Comparison of ENCODE assay signal across 8 cellular contexts in genomic region chr14:76876076-76876475, GRCh38. TPM values are rescaled to one million over a fixed set of nuclear protein-coding genes. Genes with fewer than 3 reads are reported as not detected.
DNase-seq lines count a peak whose midpoint lies in the region; ATAC-seq and TF ChIP-seq lines count a peak whose summit lies in the region.

No MANE protein-coding gene starts in this region.

- no peaks in the 10 kb centered on the region for H3K4me1 ChIP-seq in CD4-positive, alpha-beta memory T cell (ENCODE audit: insufficient read depth, low read length)

- TF ChIP-seq CTCF in endothelial cell (IDR thresholded peaks at IDR 0.05; ENCODE audit: unreplicated experiment) = peak; percentile 71
- peak; percentile 78 for TF ChIP-seq CTCF in mesothelial cell of epicardium (IDR thresholded peaks at IDR 0.05; ENCODE audit: unreplicated experiment)

- H3K36me3 ChIP-seq in CD4-positive, alpha-beta memory T cell (ENCODE audit: insufficient read depth, low read length) = no peaks in the 10 kb centered on the region

- H3K4me1 Mint-ChIP-seq in CD4-positive, alpha-beta memory T cell = no peaks in the 10 kb centered on the region
- H3K4me1 Mint-ChIP-seq in endothelial cell (ENCODE audit: unreplicated experiment) (no peaks in the 10 kb centered on the region), mesothelial cell of epicardium (no peaks in the 10 kb centered on the region)

- no peak overlapping the region for H3K4me3 Mint-ChIP-seq in CD4-positive, alpha-beta memory T cell
- H3K4me3 Mint-ChIP-seq in endothelial cell (ENCODE audit: unreplicated experiment) (no peak overlapping the region), mesothelial cell of epicardium (no peak overlapping the region)

- peaks cover 0 to 4% (median 0%) of the 10 kb centered on the region in 8 donors for H3K9me3 Mint-ChIP-seq in CD4-positive, alpha-beta memory T cell
- H3K9me3 Mint-ChIP-seq in endothelial cell (ENCODE audit: unreplicated experiment) (no peaks in the 10 kb centered on the region), mesothelial cell of epicardium (no peaks in the 10 kb centered on the region)

- peaks cover 0 to 3% of the 10 kb centered on the region in 2 donors for H3K27me3 Mint-ChIP-seq in CD4-positive, alpha-beta memory T cell
- H3K27me3 Mint-ChIP-seq in endothelial cell (ENCODE audit: unreplicated experiment) (peaks cover 2% of the 10 kb centered on the region), mesothelial cell of epicardium (ENCODE audit: low read depth) (peaks cover 4% of the 10 kb centered on the region)

- H3K36me3 Mint-ChIP-seq in CD4-positive, alpha-beta memory T cell = no peaks in the 10 kb centered on the region
- H3K36me3 Mint-ChIP-seq in endothelial cell (ENCODE audit: low read depth, unreplicated experiment) = no peaks in the 10 kb centered on the region
- no peaks in the 10 kb centered on the region for H3K36me3 Mint-ChIP-seq in mesothelial cell of epicardium

- H3K4me3 ChIP-seq in CD4-positive, alpha-beta memory T cell (ENCODE audit: low read length in 2 of 2) = no peak overlapping the region

- CTCF ChIA-PET in CD4-positive, alpha-beta memory T cell (lab: Charles Lee; ENCODE audit: partially characterized antibody) = interaction anchor here (0.8 to 13.2 kb wide), 37 partner anchors 8 to 440 kb away, joined by 3 to 628 read pairs (median 7); partner anchors contain the start of gene IRF2BPL

- POLR2A ChIA-PET in CD4-positive, alpha-beta memory T cell (lab: Charles Lee; ENCODE audit: partially characterized antibody) = interaction anchor here (0.9 to 2.6 kb wide), 5 partner anchors 37 to 194 kb away, joined by 3 to 15 read pairs (median 4); no protein-coding TSS in a partner anchor

- peak overlapping the region in 2 of 7 donors; percentile 10 to 31 for H3K27ac Mint-ChIP-seq in CD4-positive, alpha-beta memory T cell
- no peak overlapping the region for H3K27ac Mint-ChIP-seq in endothelial cell (ENCODE audit: unreplicated experiment)
- no peak overlapping the region for H3K27ac Mint-ChIP-seq in mesothelial cell of epicardium

- H3K9me3 ChIP-seq in CD4-positive, alpha-beta memory T cell (ENCODE audit: control insufficient read depth in 1 of 2, low read length in 2 of 2) = no peaks in the 10 kb centered on the region

- intact Hi-C loops in CD4-positive, alpha-beta memory T cell (cut with micrococcal nuclease) = loop anchor here (1.0 kb wide), 3 partner anchors 177 to 440 kb away; no protein-coding TSS in a partner anchor

- H3K27ac ChIP-seq in CD4-positive, alpha-beta memory T cell (ENCODE audit: low read depth, low read length) = no peak overlapping the region

- DNase-seq in CD4-positive, alpha-beta memory T cell = peak in 4 of 5 donors; percentile 41 to 50 (median 44)
- peak; percentile 66 for DNase-seq in HK-2 (ENCODE audit: unreplicated experiment)
- peak; percentile 79 for DNase-seq in NCI-H82 (lab: John Stamatoyannopoulos, UW)
- peak; percentile 78 for DNase-seq in activated CD8-positive, alpha-beta memory T cell treated with anti-CD3 and anti-CD28 coated beads for 24 hours
- peak; percentile 74 for DNase-seq in endothelial cell (ENCODE audit: low spot score)
- peak; percentile 50 to 78 for DNase-seq in mesothelial cell of epicardium (ENCODE audit: low spot score in 2 of 2, unreplicated experiment in 2 of 2)
- peak; percentile 55 for DNase-seq in stimulated activated naive CD8-positive, alpha-beta T cell treated with anti-CD3 and anti-CD28 coated beads, Interleukin-15, Interleukin-2, amounts not matched to agents 100 U/mL and 50 U/mL, for 24 hours

- H3K27me3 ChIP-seq in CD4-positive, alpha-beta memory T cell (ENCODE audit: insufficient read depth, low read length) = no peaks in the 10 kb centered on the region

- peak; percentile 66 for ATAC-seq in stimulated activated naive CD8-positive, alpha-beta T cell treated with anti-CD3 and anti-CD28 coated beads, Interleukin-15, Interleukin-2, amounts not matched to agents 100 U/mL and 50 U/mL, for 24 hours
- no peak for ATAC-seq in GM19397 (IDR thresholded peaks at IDR 0.05; ENCODE audit: unreplicated experiment)

RNA-seq across cellular contexts. Expression of gene LRRC74A, which starts 49.9 kb away (rescaled TPM):
- total RNA-seq in CD4-positive, alpha-beta memory T cell = not detected
- not detected for polyA plus RNA-seq in CD4-positive, alpha-beta memory T cell
- total RNA-seq in endothelial cell (ENCODE audit: unreplicated experiment) = not detected
- not detected in 3 replicates for total RNA-seq in mesothelial cell of epicardium
